Comparison of ENCODE assay signal across 8 cellular contexts in genomic region chr17:73798111-73798748, GRCh38.
DNase-seq lines count a peak whose midpoint lies in the region; ATAC-seq and TF ChIP-seq lines count a peak whose summit lies in the region.

No MANE protein-coding gene starts in this region.

- peaks cover 8% of the 10 kb centered on the region for H3K4me1 Mint-ChIP-seq in CD4-positive, alpha-beta T cell (ENCODE audit: low read depth)

- CTCF ChIA-PET in CD4-positive, alpha-beta T cell (lab: Charles Lee): interaction anchor here (0.7 kb wide), 1 partner anchor 200 kb away, joined by 3 read pairs; no protein-coding TSS in a partner anchor

- TF ChIP-seq CTCF in cardiac fibroblast (IDR thresholded peaks at IDR 0.05; ENCODE audit: low read depth, low read length): no peak
- no peak for TF ChIP-seq CTCF in CD4-positive, alpha-beta T cell (IDR thresholded peaks at IDR 0.05)

- H3K4me3 ChIP-seq in cardiac fibroblast (replicated peaks in 1 of 2; ENCODE audit: low read depth in 2 of 2, low read length in 2 of 2): no peak overlapping the region

- POLR2A ChIA-PET in CD4-positive, alpha-beta T cell (lab: Charles Lee): interaction anchor here (0.7 to 1.3 kb wide), 3 partner anchors 25 to 78 kb away, joined by 3 read pairs; no protein-coding TSS in a partner anchor

- H3K27ac ChIP-seq in CD4-positive, alpha-beta T cell (ENCODE audit: low read depth, low read length): no peak overlapping the region

- intact Hi-C loops in CD4-positive, alpha-beta T cell (cut with DNase I, micrococcal nuclease): no loop called here

- H3K27me3 Mint-ChIP-seq in CD4-positive, alpha-beta T cell: no peaks in the 10 kb centered on the region

- H3K27me3 ChIP-seq in CD4-positive, alpha-beta T cell (ENCODE audit: control insufficient read depth, insufficient read depth, low read length): no peaks in the 10 kb centered on the region

- no peak overlapping the region for H3K27ac Mint-ChIP-seq in CD4-positive, alpha-beta T cell

- H3K9me3 ChIP-seq in CD4-positive, alpha-beta T cell (ENCODE audit: control insufficient read depth, low read length): no peaks in the 10 kb centered on the region

- no peaks in the 10 kb centered on the region for H3K36me3 Mint-ChIP-seq in CD4-positive, alpha-beta T cell (ENCODE audit: low read depth)

- DNase-seq in DMS53 treated with DMSO at 0.1 percent for 48 hours (lab: John Stamatoyannopoulos, UW; ENCODE audit: unreplicated experiment): peak; percentile 96
- DNase-seq in NCI-H2227 (lab: John Stamatoyannopoulos, UW; ENCODE audit: unreplicated experiment): peak; percentile 39
- peak; percentile 87 to 95 for DNase-seq in cardiac fibroblast (ENCODE audit: low read depth in 2 of 2)
- DNase-seq in mucosa of gallbladder (ENCODE audit: low spot score): peak; percentile 81
- DNase-seq in CD4-positive, alpha-beta T cell: no peak
- DNase-seq in AML-193 (lab: John Stamatoyannopoulos, UW): no peak

- no peak for ATAC-seq in CD4-positive, alpha-beta T cell (ENCODE audit: poor library complexity)
- no peak for ATAC-seq in GM18520 (IDR thresholded peaks at IDR 0.05; ENCODE audit: unreplicated experiment)
- ATAC-seq in GM18861 (IDR thresholded peaks at IDR 0.05; ENCODE audit: unreplicated experiment): no peak

- no peak overlapping the region for H3K4me3 Mint-ChIP-seq in CD4-positive, alpha-beta T cell

- no peaks in the 10 kb centered on the region for H3K9me3 Mint-ChIP-seq in CD4-positive, alpha-beta T cell

Comparison
In these comparisons a context has a peak if more than half of its experiments do, and no peak if none do; other contexts are left out.
1. DNase-seq: peak in DMS53 treated with DMSO at 0.1 percent for 48 hours (single experiment), NCI-H2227 (single experiment), cardiac fibroblast (2 of 2) and mucosa of gallbladder (single experiment); none in CD4-positive, alpha-beta T cell (0 of 10) and AML-193 (0 of 2).